Comparison of ENCODE assay signal across 24 cellular contexts in the genomic region with DNA sequence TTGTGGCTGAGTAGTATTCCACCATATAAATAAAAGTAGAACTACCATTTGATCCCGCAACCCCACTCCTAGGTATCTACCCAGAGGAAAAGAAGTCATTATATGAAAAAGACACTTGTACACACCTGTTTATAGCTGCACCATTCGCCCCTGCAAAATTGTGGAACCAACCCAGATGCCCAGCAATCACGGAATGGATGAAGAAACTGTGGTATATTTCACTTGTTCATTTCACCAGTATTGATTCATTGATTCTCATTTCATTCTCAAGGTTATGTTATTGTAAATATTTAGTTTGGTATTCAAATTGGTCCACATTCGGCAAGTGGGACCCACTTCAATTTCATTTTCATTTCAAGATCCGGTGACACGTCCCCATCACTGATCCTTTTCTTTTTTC.
"Had no signal": no experiment of that assay in that cellular context is flagged by ENCODE, and none has a peak within 500 bp of the region (broad histone marks: within the 10 kb centered on the region; RNA-seq: fewer than 3 reads in every experiment).

No MANE protein-coding gene starts in this region.

- H3K4me1 ChIP-seq: stomach, suprapubic skin, testis, thyroid gland, tibial artery, tibial nerve, upper lobe of left lung, upper lobe of right lung, uterus, vagina had no signal

- DNase-seq: stimulated activated CD4-positive, alpha-beta T cell treated with anti-CD3 and anti-CD28 coated beads, Interleukin-2, amount 100 ng/mL, for 48 hours; stimulated activated CD4-positive, alpha-beta T cell treated with anti-CD3 and anti-CD28 coated beads, Interleukin-4, amount 100 ng/mL, for 1 hour; stimulated activated CD4-positive, alpha-beta T cell treated with anti-CD3 and anti-CD28 coated beads, Interleukin-4, amount 100 ng/mL, for 24 hours; stimulated activated CD4-positive, alpha-beta T cell treated with anti-CD3 and anti-CD28 coated beads, Interleukin-4, amount 100 ng/mL, for 4 hours; stimulated activated CD8-positive, alpha-beta memory T cell treated with anti-CD3 and anti-CD28 coated beads, Interleukin-4, amount 100 ng/mL, for 48 hours; stimulated activated naive B cell treated with anti-CD40 and anti-IgM and Interleukin-4, amounts not matched to agents 10 μg/mL and 1 μg/mL and 100 μg/mL, for 72 hours; stimulated activated naive CD4-positive, alpha-beta T cell; stimulated activated naive CD4-positive, alpha-beta T cell treated with Interleukin-2 at 50 U/mL for 16 hours; stimulated activated naive CD8-positive, alpha-beta T cell treated with anti-CD3 and anti-CD28 coated beads, Interleukin-15, amount 100 ng/mL, for 72 hours; stimulated activated naive CD8-positive, alpha-beta T cell treated with anti-CD3 and anti-CD28 coated beads, Interleukin-15, Interleukin-2, amounts not matched to agents 100 U/mL and 50 U/mL, for 24 hours; stomach; substantia nigra; testis; thyroid gland; tibial artery; transverse colon; trophoblast cell; upper lobe of right lung; uterus had no signal

- H3K27me3 ChIP-seq: stomach, suprapubic skin, testis, thyroid gland, tibial artery, tibial nerve, upper lobe of left lung, upper lobe of right lung, uterus, vagina had no signal

- H3K4me3 ChIP-seq: stomach, suprapubic skin, testis, thoracic aorta, thyroid gland, tibial artery, tibial nerve, transverse colon, upper lobe of left lung, upper lobe of right lung, uterus, vagina had no signal

- H3K36me3 ChIP-seq: stomach, suprapubic skin, thoracic aorta, thyroid gland, tibial artery, tibial nerve, transverse colon, upper lobe of left lung, upper lobe of right lung, uterus, vagina had no signal

- H3K27ac ChIP-seq: stomach, suprapubic skin, testis, thoracic aorta, thyroid gland, tibial artery, tibial nerve, transverse colon, upper lobe of left lung, upper lobe of right lung, uterus, vagina had no signal

- H3K9me3 ChIP-seq: stomach, suprapubic skin, testis, thoracic aorta, thyroid gland, tibial artery, transverse colon, upper lobe of left lung, upper lobe of right lung, uterus, vagina had no signal
